Comparison of ENCODE assay signal across 2 cellular contexts in genomic region chr2:72951303-72952095, GRCh38.
TF ChIP-seq lines count a peak whose summit lies in the region.

No MANE protein-coding gene starts in this region.

TF ChIP-seq in HepG2, 621 proteins besides CTCF, POLR2A, EP300 and RAD21:
- TF ChIP-seq MXD4 (CRISPR knock-in tag; IDR thresholded peaks at IDR 0.05) (no peak), ZNF652 (CRISPR knock-in tag; IDR thresholded peaks at IDR 0.05; ENCODE audit: borderline replicate concordance, low read depth) (peak; percentile 42; the same call in 1 of the 2 replicates), ZNF614 (CRISPR knock-in tag; IDR thresholded peaks at IDR 0.05; ENCODE audit: borderline replicate concordance) (no peak), ZFX (CRISPR knock-in tag; IDR thresholded peaks at IDR 0.05; ENCODE audit: low read depth) (0 out of 2 replicates have a peak, but pooled peaks have one; percentile 24)

TF ChIP-seq in H1, 55 proteins besides CTCF, POLR2A, EP300 and RAD21:
- TF ChIP-seq MAX (IDR thresholded peaks at IDR 0.05) (no peak; the same call in 1 of the 2 replicates), BCL11A (IDR thresholded peaks at IDR 0.05; ENCODE audit: low read depth in 2 of 2, low read length in 2 of 2) (no peak), TBP (IDR thresholded peaks at IDR 0.05; ENCODE audit: low read depth, low read length) (no peak), SAP30 (IDR thresholded peaks at IDR 0.05; ENCODE audit: insufficient read depth, insufficient replicate concordance, low read length) (no peak), KDM1A (IDR thresholded peaks at IDR 0.05; ENCODE audit: borderline replicate concordance, low read length) (no peak), KDM5A (IDR thresholded peaks at IDR 0.05; ENCODE audit: low read length) (no peak), GABPA (IDR thresholded peaks at IDR 0.05; ENCODE audit: borderline replicate concordance, insufficient read depth, low read length) (no peak; the same call in 1 of the 2 replicates), RNF2 (IDR thresholded peaks at IDR 0.05; ENCODE audit: borderline replicate concordance, low read depth, low read length, missing control alignments, poor library complexity, severe bottlenecking) (no peak), EGR1 (IDR thresholded peaks at IDR 0.05; ENCODE audit: borderline replicate concordance, low read depth, low read length) (peak; percentile 61; the same call in 1 of the 2 replicates), NRF1 (IDR thresholded peaks at IDR 0.05; ENCODE audit: low read depth, low read length) (no peak), CBX8 (IDR thresholded peaks at IDR 0.05; ENCODE audit: borderline replicate concordance, low read depth, low read length) (no peak), ATF2 (IDR thresholded peaks at IDR 0.05; ENCODE audit: low read length) (no peak), ZNF274 (IDR thresholded peaks at IDR 0.05; ENCODE audit: borderline replicate concordance, extremely low read depth, low read length) (no peak), SP1 (IDR thresholded peaks at IDR 0.05; ENCODE audit: low read depth, low read length) (peak; percentile 88), TEAD4 (IDR thresholded peaks at IDR 0.05; ENCODE audit: low read depth, low read length) (peak; percentile 94), GTF2F1 (IDR thresholded peaks at IDR 0.05; ENCODE audit: borderline replicate concordance, low read depth, low read length) (no peak), TAF1 (IDR thresholded peaks at IDR 0.05; ENCODE audit: low read depth, low read length) (no peak), USF2 (IDR thresholded peaks at IDR 0.05; ENCODE audit: low read length) (no peak), SP4 (IDR thresholded peaks at IDR 0.05; ENCODE audit: low read length) (no peak), CHD1 (IDR thresholded peaks at IDR 0.05; ENCODE audit: low read depth, low read length) (no peak), POLR2AphosphoS5 (IDR thresholded peaks at IDR 0.05; ENCODE audit: low read depth, low read length) (peak; percentile 54; the same call in 1 of the 2 replicates), CHD2 (IDR thresholded peaks at IDR 0.05; ENCODE audit: low read length) (no peak), FOSL1 (IDR thresholded peaks at IDR 0.05; ENCODE audit: insufficient read depth, low read depth, low read length) (no peak), TCF12 (IDR thresholded peaks at IDR 0.05; ENCODE audit: low read depth, low read length) (peak; percentile 96), HDAC2 (IDR thresholded peaks at IDR 0.05; ENCODE audit: borderline replicate concordance in 1 of 2, low read depth in 2 of 2, low read length in 2 of 2) (peak; percentile 36 to 74; a peak in 2 of 4 replicates), BRCA1 (IDR thresholded peaks at IDR 0.05; ENCODE audit: low read depth, low read length) (no peak), CTBP2 (IDR thresholded peaks at IDR 0.05; ENCODE audit: borderline replicate concordance, insufficient read depth, insufficient read length, low read length) (peak; percentile 90), CREB1 (IDR thresholded peaks at IDR 0.05) (no peak), SIN3A (conservative IDR thresholded peaks at IDR 0.05 in 1 of 2, IDR thresholded peaks at IDR 0.05 in 1 of 2; ENCODE audit: low read depth in 1 of 2, low read length in 2 of 2) (no peak), POU5F1 (IDR thresholded peaks at IDR 0.05; ENCODE audit: low read depth, low read length) (no peak), NANOG (IDR thresholded peaks at IDR 0.05; ENCODE audit: insufficient read depth, low read depth, low read length, poor library complexity, severe bottlenecking) (peak; percentile 44), CHD7 (IDR thresholded peaks at IDR 0.05; ENCODE audit: insufficient replicate concordance, low read length) (no peak), SUZ12 (IDR thresholded peaks at IDR 0.05; ENCODE audit: low read length) (no peak), RFX5 (IDR thresholded peaks at IDR 0.05; ENCODE audit: borderline replicate concordance, low read depth, low read length) (no peak), HDAC6 (IDR thresholded peaks at IDR 0.05; ENCODE audit: low read depth, low read length) (no peak), TAF7 (optimal IDR thresholded peaks at IDR 0.05; ENCODE audit: borderline replicate concordance, low read depth, low read length) (peak; percentile 61), PHF8 (conservative IDR thresholded peaks at IDR 0.05; ENCODE audit: low read depth, low read length) (no peak), E2F6 (IDR thresholded peaks at IDR 0.05) (no peak), EZH2 (IDR thresholded peaks at IDR 0.05; ENCODE audit: low read depth, low read length, severe bottlenecking) (no peak), SP2 (IDR thresholded peaks at IDR 0.05; ENCODE audit: low read length) (no peak), SIRT6 (IDR thresholded peaks at IDR 0.05; ENCODE audit: low read length) (no peak), CEBPB (IDR thresholded peaks at IDR 0.05; ENCODE audit: low read depth, low read length) (no peak), JUND (IDR thresholded peaks at IDR 0.05; ENCODE audit: low read length) (no peak), SRF (IDR thresholded peaks at IDR 0.05; ENCODE audit: low read depth, low read length) (no peak), ATF3 (IDR thresholded peaks at IDR 0.05; ENCODE audit: insufficient read depth, low read depth, low read length) (no peak), BACH1 (IDR thresholded peaks at IDR 0.05; ENCODE audit: low read length) (no peak), YY1 (IDR thresholded peaks at IDR 0.05; ENCODE audit: low read depth, low read length) (no peak; the same call in none of the 2 replicates), RXRA (IDR thresholded peaks at IDR 0.05; ENCODE audit: insufficient read depth, low read depth, low read length) (no peak), CBX5 (IDR thresholded peaks at IDR 0.05; ENCODE audit: low read depth, low read length) (no peak), KDM4A (IDR thresholded peaks at IDR 0.05; ENCODE audit: low read depth, low read length, severe bottlenecking) (no peak), MAFK (IDR thresholded peaks at IDR 0.05; ENCODE audit: low read depth, low read length) (no peak), RBBP5 (IDR thresholded peaks at IDR 0.05; ENCODE audit: borderline replicate concordance, low read depth, low read length) (0 out of 2 replicates have a peak, but pooled peaks have one; percentile 34), SIX5 (IDR thresholded peaks at IDR 0.05; ENCODE audit: low read depth, low read length) (no peak), ASH2L (IDR thresholded peaks at IDR 0.05; ENCODE audit: low read length) (no peak), JUN (IDR thresholded peaks at IDR 0.05; ENCODE audit: low read depth, low read length) (no peak)
